ENCODE assay signal across 8 cellular contexts in the genomic region with DNA sequence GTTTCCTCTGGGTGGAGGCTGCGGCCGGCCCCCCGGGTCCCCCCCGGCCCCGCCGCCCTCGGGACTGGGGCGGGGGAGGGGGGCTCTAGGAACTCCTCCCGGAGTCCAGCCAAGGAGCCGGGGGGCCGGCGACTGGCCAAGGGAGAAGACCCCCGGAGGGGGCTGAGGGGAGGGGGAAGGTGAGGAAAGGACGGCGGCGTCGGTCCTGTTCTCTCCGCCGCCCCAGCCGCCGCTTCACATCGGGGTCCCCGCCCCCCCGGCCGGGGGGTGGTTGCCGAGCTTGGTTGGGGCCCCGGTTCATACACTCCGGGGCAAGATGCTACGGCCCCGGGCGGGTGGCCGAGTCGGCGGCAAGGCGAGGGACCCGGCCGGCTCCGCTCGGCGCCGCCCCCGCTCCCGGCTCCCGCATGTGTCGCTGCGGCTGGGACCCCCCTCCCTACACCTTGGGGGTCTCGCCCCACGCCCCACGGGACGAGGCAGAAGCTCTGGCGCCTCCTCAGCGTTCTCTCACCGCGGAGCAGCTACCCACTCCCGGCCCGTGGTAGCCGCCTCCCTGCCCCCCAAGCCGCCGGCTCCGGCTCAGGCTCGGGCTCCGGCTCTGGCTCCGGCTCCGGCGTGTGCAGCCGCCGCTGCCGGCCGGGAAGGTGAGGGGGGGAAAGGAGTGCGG. TPM values are rescaled to one million over a fixed set of nuclear protein-coding genes. Genes with fewer than 3 reads are reported as not detected.
DNase-seq lines count a peak whose midpoint lies in the region; ATAC-seq, FAIRE-seq and TF ChIP-seq lines count a peak whose summit lies in the region.

No MANE protein-coding gene starts in this region.

- peak; percentile 16 for ATAC-seq in HG03097 (IDR thresholded peaks at IDR 0.05; ENCODE audit: low FRiP score, unreplicated experiment)

- peak overlapping the region; percentile 69 for H3K4me3 ChIP-seq in WI38 (ENCODE audit: low read depth, low read length)
- peak overlapping the region; percentile 92 for H3K4me3 ChIP-seq in epithelial cell of esophagus (ENCODE audit: low read length)
- H3K4me3 ChIP-seq in neural cell (ENCODE audit: low read length), result peak overlapping the region; percentile 95

- no peak for TF ChIP-seq CTCF in WI38 (IDR thresholded peaks at IDR 0.05; ENCODE audit: low read depth, low read length)
- TF ChIP-seq CTCF in epithelial cell of esophagus (IDR thresholded peaks at IDR 0.05; ENCODE audit: insufficient read depth, low read depth, low read length, missing control alignments), result no peak
- no peak for TF ChIP-seq CTCF in neural cell (IDR thresholded peaks at IDR 0.05; ENCODE audit: poor library complexity, severe bottlenecking)

- H3K27ac ChIP-seq in neural cell (ENCODE audit: low read length), result peak overlapping the region; percentile 94

- H4K20me1 ChIP-seq in neural cell (ENCODE audit: insufficient read depth), result no peaks in the 10 kb centered on the region

- peak overlapping the region; percentile 78 for H3K4me2 ChIP-seq in neural cell (ENCODE audit: low read length)

- H3K9me2 ChIP-seq in neural cell (ENCODE audit: insufficient read depth, low read length), result no peaks in the 10 kb centered on the region

- H3K79me2 ChIP-seq in neural cell (replicated peaks; ENCODE audit: insufficient read depth, low read length), result peaks cover 53% of the 10 kb centered on the region

- peaks cover 6% of the 10 kb centered on the region for H3F3A ChIP-seq in neural cell (ENCODE audit: insufficient read depth, low read length, poor library complexity, severe bottlenecking)

- no peaks in the 10 kb centered on the region for H3K27me3 ChIP-seq in neural cell (ENCODE audit: insufficient read depth, low read depth, low read length)

- no peaks in the 10 kb centered on the region for H3K36me3 ChIP-seq in neural cell (ENCODE audit: insufficient read depth, low read length)

- no peaks in the 10 kb centered on the region for H3K9me3 ChIP-seq in neural cell (ENCODE audit: low read length)

- peak overlapping the region; percentile 75 for H2AFZ ChIP-seq in neural cell (ENCODE audit: low read depth, low read length)

- H3K9ac ChIP-seq in neural cell (ENCODE audit: low read length), result peak overlapping the region; percentile 86

- peak; percentile 24 for DNase-seq in stimulated activated CD4-positive, alpha-beta T cell treated with anti-CD3 and anti-CD28 coated beads, Interleukin-12 subunit alpha, Interleukin-12 subunit beta, amount 100 ng/mL, for 4 hours
- DNase-seq in stimulated activated CD4-positive, alpha-beta T cell treated with anti-CD3 and anti-CD28 coated beads, Interleukin-4, amount 100 ng/mL, for 24 hours, result no peak
- DNase-seq in epithelial cell of esophagus (ENCODE audit: low read depth) (no peak), EL (no peak), RCC 7860 (ENCODE audit: low spot score) (no peak)

- TF ChIP-seq RAD21 in neural cell (conservative IDR thresholded peaks at IDR 0.05), result no peak

- TF ChIP-seq EP300 in neural cell (conservative IDR thresholded peaks at IDR 0.05; ENCODE audit: poor library complexity, severe bottlenecking), result no peak

- FAIRE-seq in RCC 7860 (lab: Jason Lieb, UNC), result no peak

TF ChIP-seq in neural cell, 6 proteins besides CTCF, POLR2A, EP300 and RAD21:
- no peak for TF ChIP-seq EZH2 (IDR thresholded peaks at IDR 0.05; ENCODE audit: borderline replicate concordance, insufficient read depth, low read length, poor library complexity, severe bottlenecking)
- peak; percentile 40 for TF ChIP-seq SMC3 (conservative IDR thresholded peaks at IDR 0.05; ENCODE audit: poor library complexity)
- no peak for TF ChIP-seq TAF1 (IDR thresholded peaks at IDR 0.05; ENCODE audit: low read depth)

RNA-seq across cellular contexts. Expression of a gene that starts 0.5 kb away (rescaled TPM):
- polyA plus RNA-seq in neural cell, result 51.0 and 55.7 TPM in 2 replicates
- polyA minus RNA-seq in neural cell, result 182 and 221 TPM in 2 replicates
